In the genomic region with DNA sequence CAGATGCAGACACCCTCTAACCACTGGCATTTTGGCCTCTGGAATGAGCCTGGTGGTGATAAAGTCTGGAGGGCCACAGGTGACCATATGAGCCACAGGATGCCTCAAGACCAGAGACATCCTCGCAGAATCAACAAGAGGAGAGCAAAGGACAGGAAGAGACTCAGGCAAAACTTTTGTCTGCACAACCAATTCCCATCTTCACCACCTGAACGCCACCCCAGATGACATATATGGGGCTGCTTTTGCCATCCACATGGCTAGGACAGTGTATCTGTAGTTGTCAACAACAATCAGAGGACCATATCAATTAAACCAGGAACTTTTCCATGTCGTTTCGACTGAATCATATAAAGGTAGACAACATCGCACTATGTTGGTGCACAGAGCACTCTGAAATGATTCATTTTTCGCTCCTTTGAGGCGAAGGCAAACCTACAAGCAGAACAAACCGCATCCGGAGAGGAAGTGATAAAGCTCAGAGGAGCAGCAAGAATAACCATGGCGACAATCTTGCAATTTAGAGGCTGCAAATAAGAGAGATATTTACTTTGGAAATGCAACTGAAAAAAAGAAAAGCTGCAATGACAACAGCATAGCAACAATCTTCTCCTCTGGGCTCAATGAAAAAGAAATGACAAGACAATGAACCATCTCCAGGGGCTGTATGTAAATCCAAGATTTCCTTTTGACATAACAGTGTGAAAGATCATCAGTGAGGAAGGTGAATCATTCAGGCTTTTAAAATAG, we compare ENCODE assay signal across 8 cellular contexts.
DNase-seq lines count a peak whose midpoint lies in the region; ATAC-seq, FAIRE-seq and TF ChIP-seq lines count a peak whose summit lies in the region.

No MANE protein-coding gene starts in this region.

- H3K79me2 ChIP-seq in endothelial cell of umbilical vein (ENCODE audit: control insufficient read depth, insufficient read depth, low read length), result no peaks in the 10 kb centered on the region

- peak overlapping the region; percentile 48 for H3K27ac ChIP-seq in endothelial cell of umbilical vein (ENCODE audit: insufficient read depth, low read depth, low read length)

- no peak for TF ChIP-seq POLR2A in endothelial cell of umbilical vein (IDR thresholded peaks at IDR 0.05; ENCODE audit: low read depth, low read length)

- peaks cover 14% of the 10 kb centered on the region for H3K27me3 Mint-ChIP-seq in activated B cell treated with CpG ODN at 0.5 μM for 24 hours

- H3K9me3 Mint-ChIP-seq in activated B cell treated with CpG ODN at 0.5 μM for 24 hours, result peaks cover 3% of the 10 kb centered on the region

- peak overlapping the region; percentile 14 for H3K9ac ChIP-seq in endothelial cell of umbilical vein (replicated peaks; ENCODE audit: extremely low read depth, insufficient read depth, low read length)

- peaks cover 57% of the 10 kb centered on the region for H3K4me1 Mint-ChIP-seq in activated B cell treated with CpG ODN at 0.5 μM for 24 hours

- dilution Hi-C loops in endothelial cell of umbilical vein (cut with MboI; ENCODE audit: extremely low pct_ligation_motif_present, low sequenced_read_pairs), result no loop called here

- no peak overlapping the region for H2AFZ ChIP-seq in endothelial cell of umbilical vein (ENCODE audit: low read depth, low read length)

- POLR2A ChIA-PET in activated B cell treated with CpG ODN at 0.5 μM for 24 hours (lab: Charles Lee) (interaction anchor here (0.7 to 4.3 kb wide), 8 partner anchors 16 to 203 kb away, joined by 3 to 39 read pairs (median 8); no protein-coding TSS in a partner anchor), endothelial cell of umbilical vein (lab: Charles Lee) (no interaction called here)

- peaks cover 27% of the 10 kb centered on the region for H3K4me1 ChIP-seq in endothelial cell of umbilical vein (ENCODE audit: control insufficient read depth, extremely low read depth, insufficient read depth, low read length)

- TF ChIP-seq CTCF in activated B cell treated with CpG ODN at 0.5 μM for 24 hours (IDR thresholded peaks at IDR 0.05), result no peak
- TF ChIP-seq CTCF in endothelial cell of umbilical vein (IDR thresholded peaks at IDR 0.05; ENCODE audit: extremely low read depth in 1 of 2, insufficient read depth in 1 of 2, low read depth in 1 of 2, low read length in 2 of 2), result no peak

- H3K9me1 ChIP-seq in endothelial cell of umbilical vein (replicated peaks; ENCODE audit: control insufficient read depth, extremely low read depth, insufficient read depth, low read length), result no peaks in the 10 kb centered on the region

- BruUV-seq in endothelial cell of umbilical vein (replicated peaks; lab: Mats Ljungman, UMichigan), result TSS peak; percentile 28

- H3K4me2 ChIP-seq in endothelial cell of umbilical vein (ENCODE audit: insufficient read depth, low read length), result no peak overlapping the region

- CTCF ChIA-PET in activated B cell treated with CpG ODN at 0.5 μM for 24 hours (lab: Charles Lee), result interaction anchor here (1.2 kb wide), 2 partner anchors 16 to 204 kb away, joined by 3 read pairs; partner anchors contain the start of gene ARL4C
- CTCF ChIA-PET in endothelial cell of umbilical vein (lab: Charles Lee), result interaction anchor here (0.7 to 6.8 kb wide), 6 partner anchors 156 to 318 kb away, joined by 3 to 81 read pairs (median 38); partner anchors contain the start of gene ARL4C

- H4K20me1 ChIP-seq in endothelial cell of umbilical vein (replicated peaks; ENCODE audit: control insufficient read depth, extremely low read depth, insufficient read depth, low read length), result no peaks in the 10 kb centered on the region

- H3K4me3 ChIP-seq in endothelial cell of umbilical vein (replicated peaks in 1 of 3; ENCODE audit: insufficient read depth in 1 of 3, low read depth in 1 of 3, low read length in 3 of 3) (no peak overlapping the region), H7 (ENCODE audit: insufficient read depth, low read depth, low read length) (no peak overlapping the region)

- intact Hi-C loops in activated B cell treated with CpG ODN at 0.5 μM for 24 hours (cut with micrococcal nuclease), result loop anchor here (5.0 kb wide), 2 partner anchors 120 to 135 kb away; no protein-coding TSS in a partner anchor
- intact Hi-C loops in endothelial cell of umbilical vein (cut with micrococcal nuclease), result loop anchor here (1.0 kb wide), 3 partner anchors 34 to 130 kb away; no protein-coding TSS in a partner anchor

- peak overlapping the region; percentile 47 for H3K4me3 Mint-ChIP-seq in activated B cell treated with CpG ODN at 0.5 μM for 24 hours

- peak overlapping the region; percentile 74 for H3K27ac Mint-ChIP-seq in activated B cell treated with CpG ODN at 0.5 μM for 24 hours

- peak; percentile 67 for FAIRE-seq in endothelial cell of umbilical vein (lab: Jason Lieb, UNC)

- DNase-seq in A172 (ENCODE audit: low spot score) (peak; percentile 93), activated B cell treated with CpG ODN at 0.5 μM for 24 hours (no peak), endothelial cell of umbilical vein (ENCODE audit: low read depth, low spot score) (peak; percentile 5), hypothalamus (lab: John Stamatoyannopoulos, UW) (no peak), H7 (no peak), COR-L47 (lab: John Stamatoyannopoulos, UW) (no peak)

- H3K36me3 ChIP-seq in endothelial cell of umbilical vein (ENCODE audit: control insufficient read depth in 2 of 2, extremely low read depth in 1 of 2, insufficient read depth in 2 of 2, low read length in 2 of 2) (no peaks in the 10 kb centered on the region), H7 (replicated peaks; ENCODE audit: control insufficient read depth, insufficient read depth, low read length) (no peaks in the 10 kb centered on the region)

- peak; percentile 45 for ATAC-seq in GM19372 (IDR thresholded peaks at IDR 0.05; ENCODE audit: low read depth, unreplicated experiment)
- peak; percentile 29 for ATAC-seq in HG03558 (IDR thresholded peaks at IDR 0.05; ENCODE audit: extremely low read depth, unreplicated experiment)
- peak; percentile 54 for ATAC-seq in activated B cell treated with CpG ODN at 0.5 μM for 24 hours (ENCODE audit: low read depth)

- H3K9me3 ChIP-seq in endothelial cell of umbilical vein (replicated peaks; ENCODE audit: control insufficient read depth, insufficient read depth, low read length), result no peaks in the 10 kb centered on the region

- no peaks in the 10 kb centered on the region for H3K27me3 ChIP-seq in endothelial cell of umbilical vein (ENCODE audit: control insufficient read depth in 2 of 2, insufficient read depth in 2 of 2, low read length in 2 of 2)
- no peaks in the 10 kb centered on the region for H3K27me3 ChIP-seq in H7 (ENCODE audit: control insufficient read depth, insufficient read depth, low read length)

- no peaks in the 10 kb centered on the region for H3K36me3 Mint-ChIP-seq in activated B cell treated with CpG ODN at 0.5 μM for 24 hours (ENCODE audit: low read depth)

TF ChIP-seq in endothelial cell of umbilical vein, 7 proteins besides CTCF, POLR2A, EP300 and RAD21:
- no peak for TF ChIP-seq MYC (IDR thresholded peaks at IDR 0.05; ENCODE audit: low read depth, low read length)

Comparison
In these comparisons a context has a peak if more than half of its experiments do, and no peak if none do; other contexts are left out.
1. DNase-seq: peak in A172 (single experiment) and endothelial cell of umbilical vein (single experiment); none in activated B cell treated with CpG ODN at 0.5 μM for 24 hours (single experiment), hypothalamus (0 of 51), H7 (single experiment) and COR-L47 (single experiment).
2. Peak in every context shown above with its lines, with median percentiles within 50 percentile points of each other: ATAC-seq.